Comparison of ENCODE assay signal across 2 cellular contexts in the genomic region with DNA sequence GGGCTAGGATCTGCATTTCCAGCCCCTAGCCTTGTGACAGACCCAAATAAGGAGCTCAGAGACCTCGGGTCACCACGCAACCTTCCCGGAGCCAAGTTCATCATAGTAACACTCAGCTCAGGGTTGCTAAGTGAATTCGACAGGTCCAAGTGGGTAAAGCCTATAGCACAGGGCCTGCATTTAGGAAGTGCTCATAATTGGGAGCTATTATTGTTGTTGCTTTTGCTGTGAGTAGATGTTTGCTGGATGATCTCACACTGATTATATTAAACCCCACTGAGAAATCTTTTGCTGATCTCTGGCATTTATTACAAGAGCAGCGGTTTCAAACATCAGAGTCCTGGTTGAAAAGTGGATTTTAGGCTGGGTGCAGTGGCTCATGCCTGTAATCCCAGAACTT.
TF ChIP-seq lines count a peak whose summit lies in the region.

No MANE protein-coding gene starts in this region.

TF ChIP-seq in HEK293, 187 proteins besides CTCF, POLR2A, EP300 and RAD21:
- TF ChIP-seq ZNF701 (tag by site-specific recombination; IDR thresholded peaks at IDR 0.05) (no peak), ZNF473 (tag by site-specific recombination; IDR thresholded peaks at IDR 0.05) (no peak), SCRT2 (tag by site-specific recombination; IDR thresholded peaks at IDR 0.05) (peak; percentile 74), GLIS1 (tag by site-specific recombination; IDR thresholded peaks at IDR 0.05) (peak; percentile 39; the same call in 1 of the 2 replicates), ZBTB17 (tag by site-specific recombination; IDR thresholded peaks at IDR 0.05) (peak; percentile 59)
- TF ChIP-seq, protein P1, sequence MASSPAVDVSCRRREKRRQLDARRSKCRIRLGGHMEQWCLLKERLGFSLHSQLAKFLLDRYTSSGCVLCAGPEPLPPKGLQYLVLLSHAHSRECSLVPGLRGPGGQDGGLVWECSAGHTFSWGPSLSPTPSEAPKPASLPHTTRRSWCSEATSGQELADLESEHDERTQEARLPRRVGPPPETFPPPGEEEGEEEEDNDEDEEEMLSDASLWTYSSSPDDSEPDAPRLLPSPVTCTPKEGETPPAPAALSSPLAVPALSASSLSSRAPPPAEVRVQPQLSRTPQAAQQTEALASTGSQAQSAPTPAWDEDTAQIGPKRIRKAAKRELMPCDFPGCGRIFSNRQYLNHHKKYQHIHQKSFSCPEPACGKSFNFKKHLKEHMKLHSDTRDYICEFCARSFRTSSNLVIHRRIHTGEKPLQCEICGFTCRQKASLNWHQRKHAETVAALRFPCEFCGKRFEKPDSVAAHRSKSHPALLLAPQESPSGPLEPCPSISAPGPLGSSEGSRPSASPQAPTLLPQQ (tag by site-specific recombination; IDR thresholded peaks at IDR 0.05) = no peak

TF ChIP-seq in K562, 482 proteins besides CTCF, POLR2A, EP300 and RAD21:
- TF ChIP-seq, protein P2, sequence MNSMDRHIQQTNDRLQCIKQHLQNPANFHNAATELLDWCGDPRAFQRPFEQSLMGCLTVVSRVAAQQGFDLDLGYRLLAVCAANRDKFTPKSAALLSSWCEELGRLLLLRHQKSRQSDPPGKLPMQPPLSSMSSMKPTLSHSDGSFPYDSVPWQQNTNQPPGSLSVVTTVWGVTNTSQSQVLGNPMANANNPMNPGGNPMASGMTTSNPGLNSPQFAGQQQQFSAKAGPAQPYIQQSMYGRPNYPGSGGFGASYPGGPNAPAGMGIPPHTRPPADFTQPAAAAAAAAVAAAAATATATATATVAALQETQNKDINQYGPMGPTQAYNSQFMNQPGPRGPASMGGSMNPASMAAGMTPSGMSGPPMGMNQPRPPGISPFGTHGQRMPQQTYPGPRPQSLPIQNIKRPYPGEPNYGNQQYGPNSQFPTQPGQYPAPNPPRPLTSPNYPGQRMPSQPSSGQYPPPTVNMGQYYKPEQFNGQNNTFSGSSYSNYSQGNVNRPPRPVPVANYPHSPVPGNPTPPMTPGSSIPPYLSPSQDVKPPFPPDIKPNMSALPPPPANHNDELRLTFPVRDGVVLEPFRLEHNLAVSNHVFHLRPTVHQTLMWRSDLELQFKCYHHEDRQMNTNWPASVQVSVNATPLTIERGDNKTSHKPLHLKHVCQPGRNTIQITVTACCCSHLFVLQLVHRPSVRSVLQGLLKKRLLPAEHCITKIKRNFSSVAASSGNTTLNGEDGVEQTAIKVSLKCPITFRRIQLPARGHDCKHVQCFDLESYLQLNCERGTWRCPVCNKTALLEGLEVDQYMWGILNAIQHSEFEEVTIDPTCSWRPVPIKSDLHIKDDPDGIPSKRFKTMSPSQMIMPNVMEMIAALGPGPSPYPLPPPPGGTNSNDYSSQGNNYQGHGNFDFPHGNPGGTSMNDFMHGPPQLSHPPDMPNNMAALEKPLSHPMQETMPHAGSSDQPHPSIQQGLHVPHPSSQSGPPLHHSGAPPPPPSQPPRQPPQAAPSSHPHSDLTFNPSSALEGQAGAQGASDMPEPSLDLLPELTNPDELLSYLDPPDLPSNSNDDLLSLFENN (IDR thresholded peaks at IDR 0.05; ENCODE audit: low read depth in 2 of 2, low read length in 2 of 2) = no peak
- TF ChIP-seq BRD4 (IDR thresholded peaks at IDR 0.05) = no peak
- TF ChIP-seq, protein P3, sequence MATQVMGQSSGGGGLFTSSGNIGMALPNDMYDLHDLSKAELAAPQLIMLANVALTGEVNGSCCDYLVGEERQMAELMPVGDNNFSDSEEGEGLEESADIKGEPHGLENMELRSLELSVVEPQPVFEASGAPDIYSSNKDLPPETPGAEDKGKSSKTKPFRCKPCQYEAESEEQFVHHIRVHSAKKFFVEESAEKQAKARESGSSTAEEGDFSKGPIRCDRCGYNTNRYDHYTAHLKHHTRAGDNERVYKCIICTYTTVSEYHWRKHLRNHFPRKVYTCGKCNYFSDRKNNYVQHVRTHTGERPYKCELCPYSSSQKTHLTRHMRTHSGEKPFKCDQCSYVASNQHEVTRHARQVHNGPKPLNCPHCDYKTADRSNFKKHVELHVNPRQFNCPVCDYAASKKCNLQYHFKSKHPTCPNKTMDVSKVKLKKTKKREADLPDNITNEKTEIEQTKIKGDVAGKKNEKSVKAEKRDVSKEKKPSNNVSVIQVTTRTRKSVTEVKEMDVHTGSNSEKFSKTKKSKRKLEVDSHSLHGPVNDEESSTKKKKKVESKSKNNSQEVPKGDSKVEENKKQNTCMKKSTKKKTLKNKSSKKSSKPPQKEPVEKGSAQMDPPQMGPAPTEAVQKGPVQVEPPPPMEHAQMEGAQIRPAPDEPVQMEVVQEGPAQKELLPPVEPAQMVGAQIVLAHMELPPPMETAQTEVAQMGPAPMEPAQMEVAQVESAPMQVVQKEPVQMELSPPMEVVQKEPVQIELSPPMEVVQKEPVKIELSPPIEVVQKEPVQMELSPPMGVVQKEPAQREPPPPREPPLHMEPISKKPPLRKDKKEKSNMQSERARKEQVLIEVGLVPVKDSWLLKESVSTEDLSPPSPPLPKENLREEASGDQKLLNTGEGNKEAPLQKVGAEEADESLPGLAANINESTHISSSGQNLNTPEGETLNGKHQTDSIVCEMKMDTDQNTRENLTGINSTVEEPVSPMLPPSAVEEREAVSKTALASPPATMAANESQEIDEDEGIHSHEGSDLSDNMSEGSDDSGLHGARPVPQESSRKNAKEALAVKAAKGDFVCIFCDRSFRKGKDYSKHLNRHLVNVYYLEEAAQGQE (CRISPR knock-in tag; IDR thresholded peaks at IDR 0.05; ENCODE audit: low read depth) = no peak
- TF ChIP-seq POLR3A (IDR thresholded peaks at IDR 0.05; ENCODE audit: borderline replicate concordance, extremely low read depth, insufficient read depth, insufficient read length) = no peak
- TF ChIP-seq, protein P4, sequence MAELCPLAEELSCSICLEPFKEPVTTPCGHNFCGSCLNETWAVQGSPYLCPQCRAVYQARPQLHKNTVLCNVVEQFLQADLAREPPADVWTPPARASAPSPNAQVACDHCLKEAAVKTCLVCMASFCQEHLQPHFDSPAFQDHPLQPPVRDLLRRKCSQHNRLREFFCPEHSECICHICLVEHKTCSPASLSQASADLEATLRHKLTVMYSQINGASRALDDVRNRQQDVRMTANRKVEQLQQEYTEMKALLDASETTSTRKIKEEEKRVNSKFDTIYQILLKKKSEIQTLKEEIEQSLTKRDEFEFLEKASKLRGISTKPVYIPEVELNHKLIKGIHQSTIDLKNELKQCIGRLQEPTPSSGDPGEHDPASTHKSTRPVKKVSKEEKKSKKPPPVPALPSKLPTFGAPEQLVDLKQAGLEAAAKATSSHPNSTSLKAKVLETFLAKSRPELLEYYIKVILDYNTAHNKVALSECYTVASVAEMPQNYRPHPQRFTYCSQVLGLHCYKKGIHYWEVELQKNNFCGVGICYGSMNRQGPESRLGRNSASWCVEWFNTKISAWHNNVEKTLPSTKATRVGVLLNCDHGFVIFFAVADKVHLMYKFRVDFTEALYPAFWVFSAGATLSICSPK (IDR thresholded peaks at IDR 0.05; ENCODE audit: borderline replicate concordance) = no peak
- TF ChIP-seq ZZZ3 (IDR thresholded peaks at IDR 0.05) = no peak
- no peak for TF ChIP-seq SRSF7 (optimal IDR thresholded peaks at IDR 0.05; ENCODE audit: low read depth, low read length)
- TF ChIP-seq, protein P5, sequence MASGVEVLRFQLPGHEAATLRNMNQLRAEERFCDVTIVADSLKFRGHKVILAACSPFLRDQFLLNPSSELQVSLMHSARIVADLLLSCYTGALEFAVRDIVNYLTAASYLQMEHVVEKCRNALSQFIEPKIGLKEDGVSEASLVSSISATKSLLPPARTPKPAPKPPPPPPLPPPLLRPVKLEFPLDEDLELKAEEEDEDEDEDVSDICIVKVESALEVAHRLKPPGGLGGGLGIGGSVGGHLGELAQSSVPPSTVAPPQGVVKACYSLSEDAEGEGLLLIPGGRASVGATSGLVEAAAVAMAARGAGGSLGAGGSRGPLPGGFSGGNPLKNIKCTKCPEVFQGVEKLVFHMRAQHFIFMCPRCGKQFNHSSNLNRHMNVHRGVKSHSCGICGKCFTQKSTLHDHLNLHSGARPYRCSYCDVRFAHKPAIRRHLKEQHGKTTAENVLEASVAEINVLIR (CRISPR knock-in tag; IDR thresholded peaks at IDR 0.05) = no peak
- no peak for TF ChIP-seq PHF8 (IDR thresholded peaks at IDR 0.05; ENCODE audit: borderline replicate concordance, low read length)
- no peak for TF ChIP-seq ZNF146 (CRISPR knock-in tag; IDR thresholded peaks at IDR 0.05; ENCODE audit: unreplicated experiment)
- no peak for TF ChIP-seq KLF10 (CRISPR knock-in tag; IDR thresholded peaks at IDR 0.05)
- no peak for TF ChIP-seq STAG1 (CRISPR knock-in tag; IDR thresholded peaks at IDR 0.05; ENCODE audit: borderline replicate concordance)
- TF ChIP-seq, protein P6, sequence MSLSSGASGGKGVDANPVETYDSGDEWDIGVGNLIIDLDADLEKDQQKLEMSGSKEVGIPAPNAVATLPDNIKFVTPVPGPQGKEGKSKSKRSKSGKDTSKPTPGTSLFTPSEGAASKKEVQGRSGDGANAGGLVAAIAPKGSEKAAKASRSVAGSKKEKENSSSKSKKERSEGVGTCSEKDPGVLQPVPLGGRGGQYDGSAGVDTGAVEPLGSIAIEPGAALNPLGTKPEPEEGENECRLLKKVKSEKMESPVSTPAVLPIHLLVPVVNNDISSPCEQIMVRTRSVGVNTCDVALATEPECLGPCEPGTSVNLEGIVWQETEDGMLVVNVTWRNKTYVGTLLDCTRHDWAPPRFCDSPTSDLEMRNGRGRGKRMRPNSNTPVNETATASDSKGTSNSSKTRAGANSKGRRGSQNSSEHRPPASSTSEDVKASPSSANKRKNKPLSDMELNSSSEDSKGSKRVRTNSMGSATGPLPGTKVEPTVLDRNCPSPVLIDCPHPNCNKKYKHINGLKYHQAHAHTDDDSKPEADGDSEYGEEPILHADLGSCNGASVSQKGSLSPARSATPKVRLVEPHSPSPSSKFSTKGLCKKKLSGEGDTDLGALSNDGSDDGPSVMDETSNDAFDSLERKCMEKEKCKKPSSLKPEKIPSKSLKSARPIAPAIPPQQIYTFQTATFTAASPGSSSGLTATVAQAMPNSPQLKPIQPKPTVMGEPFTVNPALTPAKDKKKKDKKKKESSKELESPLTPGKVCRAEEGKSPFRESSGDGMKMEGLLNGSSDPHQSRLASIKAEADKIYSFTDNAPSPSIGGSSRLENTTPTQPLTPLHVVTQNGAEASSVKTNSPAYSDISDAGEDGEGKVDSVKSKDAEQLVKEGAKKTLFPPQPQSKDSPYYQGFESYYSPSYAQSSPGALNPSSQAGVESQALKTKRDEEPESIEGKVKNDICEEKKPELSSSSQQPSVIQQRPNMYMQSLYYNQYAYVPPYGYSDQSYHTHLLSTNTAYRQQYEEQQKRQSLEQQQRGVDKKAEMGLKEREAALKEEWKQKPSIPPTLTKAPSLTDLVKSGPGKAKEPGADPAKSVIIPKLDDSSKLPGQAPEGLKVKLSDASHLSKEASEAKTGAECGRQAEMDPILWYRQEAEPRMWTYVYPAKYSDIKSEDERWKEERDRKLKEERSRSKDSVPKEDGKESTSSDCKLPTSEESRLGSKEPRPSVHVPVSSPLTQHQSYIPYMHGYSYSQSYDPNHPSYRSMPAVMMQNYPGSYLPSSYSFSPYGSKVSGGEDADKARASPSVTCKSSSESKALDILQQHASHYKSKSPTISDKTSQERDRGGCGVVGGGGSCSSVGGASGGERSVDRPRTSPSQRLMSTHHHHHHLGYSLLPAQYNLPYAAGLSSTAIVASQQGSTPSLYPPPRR (CRISPR knock-in tag; IDR thresholded peaks at IDR 0.05; ENCODE audit: borderline replicate concordance) = no peak
- TF ChIP-seq HNRNPH1 (optimal IDR thresholded peaks at IDR 0.05; ENCODE audit: low read depth, low read length) = no peak
- no peak for TF ChIP-seq SPI1 (IDR thresholded peaks at IDR 0.05; ENCODE audit: borderline replicate concordance, low read depth, low read length)
- TF ChIP-seq ZNF76 (CRISPR knock-in tag; IDR thresholded peaks at IDR 0.05; ENCODE audit: borderline replicate concordance) = no peak
- TF ChIP-seq TAF1 (IDR thresholded peaks at IDR 0.05; ENCODE audit: control insufficient read depth, extremely low read depth, insufficient read depth, low read length, severe bottlenecking) = no peak
- TF ChIP-seq ZNF133 (CRISPR knock-in tag; IDR thresholded peaks at IDR 0.05) = no peak
- TF ChIP-seq, protein P7, sequence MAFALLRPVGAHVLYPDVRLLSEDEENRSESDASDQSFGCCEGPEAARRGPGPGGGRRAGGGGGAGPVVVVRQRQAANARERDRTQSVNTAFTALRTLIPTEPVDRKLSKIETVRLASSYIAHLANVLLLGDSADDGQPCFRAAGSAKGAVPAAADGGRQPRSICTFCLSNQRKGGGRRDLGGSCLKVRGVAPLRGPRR (CRISPR knock-in tag; IDR thresholded peaks at IDR 0.05) = no peak
- no peak for TF ChIP-seq CREM (IDR thresholded peaks at IDR 0.05; ENCODE audit: low read depth)
